ENCODE assay signal across 8 cellular contexts in the genomic region with DNA sequence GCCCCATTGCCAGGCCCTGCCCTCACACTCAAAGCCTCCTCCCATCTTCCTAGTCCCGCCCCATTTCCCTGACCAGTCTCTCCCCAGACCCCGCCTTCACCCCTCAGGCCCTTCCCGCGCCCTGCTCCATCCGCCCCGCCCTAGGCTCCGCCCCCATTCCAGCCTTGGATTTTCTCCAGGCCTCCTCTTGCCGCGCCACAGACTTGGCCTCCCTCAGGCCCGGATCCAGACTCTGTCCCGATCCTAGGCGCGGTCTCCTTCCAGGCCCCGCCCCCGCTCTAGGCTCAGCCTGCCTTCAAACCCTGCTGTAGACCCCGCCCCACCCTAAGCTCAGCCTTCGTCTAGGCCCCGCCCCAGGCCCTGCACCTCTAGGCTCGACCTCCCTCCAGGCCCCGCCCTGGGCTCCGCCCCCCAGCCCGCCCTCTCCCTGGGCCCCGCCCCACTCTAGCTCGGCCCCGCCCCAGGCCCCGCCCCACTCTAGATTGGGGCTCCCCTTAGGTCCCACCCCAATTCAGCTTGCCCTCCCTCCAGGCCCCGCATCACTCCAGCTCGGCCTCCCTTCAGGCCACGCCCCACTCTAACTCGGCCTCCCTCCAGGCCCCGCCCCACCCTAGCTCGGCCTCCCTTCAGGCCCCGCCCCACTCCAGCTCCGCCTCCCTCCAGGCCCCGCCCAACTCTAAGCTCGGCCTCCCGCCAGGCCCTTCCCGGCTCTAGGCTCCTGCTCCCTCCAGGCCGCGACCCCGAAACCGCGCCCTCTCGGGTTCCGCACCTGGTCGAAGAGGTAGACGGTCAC. TPM values are rescaled to one million over a fixed set of nuclear protein-coding genes. Genes with fewer than 3 reads are reported as not detected.
DNase-seq lines count a peak whose midpoint lies in the region; ATAC-seq and TF ChIP-seq lines count a peak whose summit lies in the region.

No MANE protein-coding gene starts in this region.

- TF ChIP-seq RAD21 in HCT116 (IDR thresholded peaks at IDR 0.05; ENCODE audit: low read depth) = no peak

- ATAC-seq in HCT116 = peak; percentile 78

- H3K4me1 Mint-ChIP-seq in T-helper 1 cell treated with Interleukin-12 subunit alpha and Interleukin-12 subunit beta and Interleukin-4 antibody, amounts not matched to agents 30 μg/mL and 1 μg/mL, for 36 hours (ENCODE audit: low read depth) = peaks cover 29% of the 10 kb centered on the region

- TF ChIP-seq POLR2A in HCT116 (IDR thresholded peaks at IDR 0.05; ENCODE audit: borderline replicate concordance, extremely low read depth, insufficient read depth, insufficient read length) = peak; percentile 47
- no peak for TF ChIP-seq POLR2A in NB4 (IDR thresholded peaks at IDR 0.05; ENCODE audit: extremely low read depth, insufficient read length)
- TF ChIP-seq POLR2A in uterus (IDR thresholded peaks at IDR 0.05) = peak; percentile 57 to 78

- H3K9me2 ChIP-seq in HCT116 (ENCODE audit: insufficient read depth) = no peaks in the 10 kb centered on the region

- no peak for TF ChIP-seq CTCF in HCT116 (IDR thresholded peaks at IDR 0.05 in 2 of 3, conservative IDR thresholded peaks at IDR 0.05 in 1 of 3; ENCODE audit: borderline replicate concordance in 1 of 3, insufficient read depth in 1 of 3, low read depth in 2 of 3, low read length in 2 of 3)
- TF ChIP-seq CTCF in NB4 (IDR thresholded peaks at IDR 0.05; ENCODE audit: low read depth, low read length) = no peak
- TF ChIP-seq CTCF in right atrium auricular region (IDR thresholded peaks at IDR 0.05) = no peak
- TF ChIP-seq CTCF in uterus (IDR thresholded peaks at IDR 0.05) = peak in 1 of 4 experiments; percentile 13

- peak overlapping the region; percentile 78 for H3K4me3 Mint-ChIP-seq in T-helper 1 cell treated with Interleukin-12 subunit alpha and Interleukin-12 subunit beta and Interleukin-4 antibody, amounts not matched to agents 30 μg/mL and 1 μg/mL, for 36 hours

- H2AFZ ChIP-seq in HCT116 (ENCODE audit: low read depth, low read length, poor library complexity, severe bottlenecking) = no peak overlapping the region

- peaks cover 51% of the 10 kb centered on the region for H3K27me3 Mint-ChIP-seq in T-helper 1 cell treated with Interleukin-12 subunit alpha and Interleukin-12 subunit beta and Interleukin-4 antibody, amounts not matched to agents 30 μg/mL and 1 μg/mL, for 36 hours (ENCODE audit: low read depth)

- peak overlapping the region; percentile 74 for H3K9ac ChIP-seq in HCT116 (ENCODE audit: low read length)

- peaks cover 2% of the 10 kb centered on the region for H3K36me3 Mint-ChIP-seq in T-helper 1 cell treated with Interleukin-12 subunit alpha and Interleukin-12 subunit beta and Interleukin-4 antibody, amounts not matched to agents 30 μg/mL and 1 μg/mL, for 36 hours (ENCODE audit: low read depth)

- no peaks in the 10 kb centered on the region for H3K27me3 ChIP-seq in HCT116 (ENCODE audit: insufficient read depth, low read length)
- no peaks in the 10 kb centered on the region for H3K27me3 ChIP-seq in right atrium auricular region
- no peaks in the 10 kb centered on the region for H3K27me3 ChIP-seq in uterus

- CTCF ChIA-PET in HCT116 (lab: Charles Lee) = interaction anchor here (0.8 to 2.0 kb wide), 14 partner anchors 9 to 233 kb away, joined by 3 to 29 read pairs (median 6); a partner anchor contains a TSS

- BruUV-seq in HCT116 (replicated peaks; lab: Mats Ljungman, UMichigan) = no TSS peak

- DNase-seq in GDM1 (lab: John Stamatoyannopoulos, UW) = peak; percentile 97
- peak; percentile 98 for DNase-seq in HCT116 (ENCODE audit: low read depth, low spot score)
- peak; percentile 96 for DNase-seq in NB4 (ENCODE audit: low read depth)
- DNase-seq in amygdala (lab: John Stamatoyannopoulos, UW) = peak in 55 of 56 donors; percentile 37 to 99 (median 85)
- peak; percentile 96 for DNase-seq in right atrium auricular region (ENCODE audit: low spot score)
- DNase-seq in putamen (ENCODE audit: low spot score) = peak; percentile 78
- DNase-seq in uterus = peak; percentile 91 to 97

- H3K4me3 ChIP-seq in HCT116 (replicated peaks in 1 of 2; ENCODE audit: low read depth in 1 of 2, low read length in 2 of 2) = peak overlapping the region; percentile 76 to 78
- H3K4me3 ChIP-seq in NB4 (ENCODE audit: low read depth, low read length) = peak overlapping the region; percentile 38
- peak overlapping the region; percentile 43 to 55 for H3K4me3 ChIP-seq in right atrium auricular region
- peak overlapping the region; percentile 41 for H3K4me3 ChIP-seq in uterus

- H3K27ac Mint-ChIP-seq in T-helper 1 cell treated with Interleukin-12 subunit alpha and Interleukin-12 subunit beta and Interleukin-4 antibody, amounts not matched to agents 30 μg/mL and 1 μg/mL, for 36 hours = peak overlapping the region; percentile 73

- peak overlapping the region; percentile 93 for H3K27ac ChIP-seq in HCT116 (ENCODE audit: low read depth, low read length)
- peak overlapping the region; percentile 67 to 71 for H3K27ac ChIP-seq in right atrium auricular region
- H3K27ac ChIP-seq in uterus = peak overlapping the region; percentile 71 to 79

- H3K36me3 ChIP-seq in HCT116 (ENCODE audit: control insufficient read depth in 1 of 2, insufficient read depth in 2 of 2, low read length in 2 of 2) (peaks cover 0 to 4% of the 10 kb centered on the region in 2 experiments; a peak in 1 of 4 replicates), right atrium auricular region (no peaks in the 10 kb centered on the region), uterus (no peaks in the 10 kb centered on the region)

- intact Hi-C loops in HCT116 (cut with micrococcal nuclease) = loop anchor here (1.0 to 10.0 kb wide), 3 partner anchors 8 to 141 kb away; a partner anchor contains a TSS
- intact Hi-C loops in uterus (cut with DNase I; ENCODE audit: low total_unique reads) = loop anchor here (10.0 kb wide), 2 partner anchors 92 to 122 kb away; a partner anchor contains a TSS

- POLR2A ChIA-PET in HCT116 (lab: Charles Lee) = interaction anchor here (0.7 to 2.0 kb wide), 12 partner anchors 9 to 159 kb away, joined by 3 to 13 read pairs (median 4); a partner anchor contains a TSS

- peak overlapping the region; percentile 78 for H3K4me2 ChIP-seq in HCT116 (ENCODE audit: low read length)

- no peaks in the 10 kb centered on the region for H3K9me3 ChIP-seq in HCT116 (ENCODE audit: control insufficient read depth in 1 of 2, insufficient read depth in 1 of 2, low read depth in 1 of 2, low read length in 2 of 2)
- H3K9me3 ChIP-seq in right atrium auricular region = no peaks in the 10 kb centered on the region
- H3K9me3 ChIP-seq in uterus = no peaks in the 10 kb centered on the region

- H4K20me1 ChIP-seq in HCT116 (ENCODE audit: insufficient read depth) = no peaks in the 10 kb centered on the region

- no peaks in the 10 kb centered on the region for H3K9me3 Mint-ChIP-seq in T-helper 1 cell treated with Interleukin-12 subunit alpha and Interleukin-12 subunit beta and Interleukin-4 antibody, amounts not matched to agents 30 μg/mL and 1 μg/mL, for 36 hours

- RAD21 ChIA-PET in HCT116 (lab: Charles Lee; ENCODE audit: low non-redundant PET in 1 of 2, low total read pairs in 2 of 2, uncharacterized antibody in 2 of 2, unreplicated experiment in 2 of 2) = interaction anchor here (0.6 to 1.8 kb wide), 7 partner anchors 8 to 130 kb away, joined by 3 to 9 read pairs (median 5); no protein-coding TSS in a partner anchor

- H3K4me1 ChIP-seq in HCT116 (ENCODE audit: control insufficient read depth in 1 of 2, insufficient read depth in 2 of 2, low read length in 2 of 2) (peaks cover 46 to 72% of the 10 kb centered on the region in 2 experiments), right atrium auricular region (peaks cover 0 to 37% of the 10 kb centered on the region in 2 donors), uterus (peaks cover 0 to 7% of the 10 kb centered on the region in 2 donors)

- peaks cover 33% of the 10 kb centered on the region for H3K79me2 ChIP-seq in HCT116 (ENCODE audit: insufficient read depth, low read length)

TF ChIP-seq in HCT116, 20 proteins besides CTCF, POLR2A, EP300 and RAD21:
- TF ChIP-seq SIN3A (IDR thresholded peaks at IDR 0.05; ENCODE audit: low read depth) = no peak
- peak; percentile 81 for TF ChIP-seq POLR2AphosphoS5 (IDR thresholded peaks at IDR 0.05; ENCODE audit: low read depth, low read length)

RNA-seq across cellular contexts. Expression of a gene that starts 18.5 kb away (rescaled TPM):
- total RNA-seq in HCT116 (2021; ENCODE audit: unreplicated experiment) (19.9 TPM), right atrium auricular region (1 to 10 TPM; 1.3 to 1.6 TPM), uterus (under 1 TPM in 2 of 4 donors, not detected in 2; 0.28 to 0.52 TPM)
- polyA plus RNA-seq in HCT116 (2012) = 8.9 and 12.1 TPM in 2 replicates

RNA-seq across cellular contexts. Expression of a gene that starts 24.0 kb away (rescaled TPM):
- total RNA-seq in HCT116 (2021; ENCODE audit: unreplicated experiment) (75.3 TPM), right atrium auricular region (10 to 100 TPM; 13.3 to 22.5 TPM), uterus (10 to 100 TPM in 3 of 4 donors, 1 to 10 TPM in 1; 7.2 to 70.3 (median 36.5) TPM)
- polyA plus RNA-seq in HCT116 (2012) = 49.9 and 58.4 TPM in 2 replicates

RNA-seq across cellular contexts. Expression of a gene that starts 37.7 kb away (rescaled TPM):
- total RNA-seq in HCT116 (2021; ENCODE audit: unreplicated experiment) (2.5 TPM), right atrium auricular region (under 1 TPM; 0.26 to 0.31 TPM), uterus (1 to 10 TPM in 2 of 4 donors, under 1 TPM in 1, not detected in 1; 0.29 to 2.2 (median 1.2) TPM)
- polyA plus RNA-seq in HCT116 (2012) = 1.1 and 1.6 TPM in 2 replicates

RNA-seq across cellular contexts. Expression of a gene that starts 47.3 kb away (rescaled TPM):
- total RNA-seq in HCT116 (2021; ENCODE audit: unreplicated experiment) = 64.8 TPM
- polyA plus RNA-seq in HCT116 (2012) = 25.1 and 25.5 TPM in 2 replicates
- 10 to 100 TPM; 10.8 to 19.8 TPM for total RNA-seq in right atrium auricular region
- total RNA-seq in uterus = 10 to 100 TPM in 2 of 4 donors, 1 to 10 TPM in 2; 7.7 to 33.8 (median 21.3) TPM

RNA-seq across cellular contexts. Expression of a gene that starts 58.9 kb away (rescaled TPM):
- 4.8 TPM for total RNA-seq in HCT116 (2021; ENCODE audit: unreplicated experiment)
- polyA plus RNA-seq in HCT116 (2012) = 7.1 and 8.1 TPM in 2 replicates
- total RNA-seq in right atrium auricular region = not detected
- under 1 TPM in 1 of 4 donors, not detected in 3; 0.41 TPM for total RNA-seq in uterus

Comparison
In these comparisons a context has a peak if more than half of its experiments do, and no peak if none do; other contexts are left out.
1. Peak in every context shown above with its lines: DNase-seq, ATAC-seq, H3K4me3 ChIP-seq and H3K27ac ChIP-seq.